8 cellular contexts compared by ENCODE assay signal in the genomic region with DNA sequence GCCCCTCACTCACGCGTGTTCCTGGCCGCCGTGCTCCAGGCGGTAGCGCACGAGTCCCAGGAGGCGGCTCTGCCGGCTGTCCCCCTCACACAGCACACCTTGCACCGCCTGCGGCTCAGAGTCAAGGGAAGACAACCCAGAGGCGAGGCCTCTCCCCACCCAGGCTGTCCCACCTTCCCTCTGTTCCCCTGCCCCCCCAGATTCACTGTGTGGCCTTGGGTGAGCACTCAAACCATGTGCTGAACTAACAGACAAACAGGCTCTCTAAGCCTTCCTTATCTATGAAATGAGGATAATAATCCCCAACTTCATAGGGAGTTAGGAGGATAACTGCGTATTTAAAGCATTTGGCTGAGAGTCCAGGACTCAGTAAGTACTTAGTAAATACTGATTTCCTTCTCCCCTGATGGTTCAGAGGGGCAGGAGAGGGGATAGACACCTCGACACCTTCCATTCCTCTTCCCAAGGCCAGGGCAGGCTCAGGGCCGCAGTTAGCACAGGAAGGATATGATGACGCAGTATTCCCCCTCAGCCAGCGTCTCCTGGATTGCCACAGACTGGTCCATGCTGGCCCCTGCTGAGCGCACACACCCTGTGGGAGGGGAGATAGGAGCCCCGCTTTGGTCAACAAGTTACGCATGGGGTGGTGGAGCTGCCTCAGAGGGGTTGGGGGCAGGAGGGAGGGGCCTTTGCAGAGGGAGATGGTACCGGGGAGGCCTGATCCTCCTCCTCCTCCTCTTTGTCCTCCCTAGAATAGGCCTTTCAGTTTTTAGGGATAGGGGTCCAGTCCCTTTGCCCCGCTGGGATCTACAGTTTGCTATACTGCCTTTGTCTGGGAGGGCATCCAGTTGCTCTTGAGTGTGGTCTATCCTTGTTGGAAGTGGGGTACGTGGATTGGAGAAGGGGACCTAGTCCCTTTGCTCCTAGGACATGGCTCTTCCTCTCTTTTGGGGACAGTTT. TPM values are rescaled to one million over a fixed set of nuclear protein-coding genes. Genes with fewer than 3 reads are reported as not detected.
DNase-seq lines count a peak whose midpoint lies in the region; ATAC-seq and TF ChIP-seq lines count a peak whose summit lies in the region.

No MANE protein-coding gene starts in this region.

- POLR2A ChIA-PET in AG04450 (lab: Yijun Ruan, JAX): interaction anchor here (1.1 kb wide), 1 partner anchor 15 kb away, joined by 4 read pairs; no protein-coding TSS in a partner anchor

- H3K9me3 ChIP-seq in AG04450 (ENCODE audit: control insufficient read depth, insufficient read depth, low read length) (no peaks in the 10 kb centered on the region), SU-DHL-6 (ENCODE audit: insufficient read depth, low read length) (no peaks in the 10 kb centered on the region), esophagus (ENCODE audit: control insufficient read depth in 2 of 2, insufficient read depth in 1 of 2, low read depth in 1 of 2, low read length in 1 of 2) (no peaks in the 10 kb centered on the region), upper lobe of left lung (no peaks in the 10 kb centered on the region)

- TF ChIP-seq CTCF in AG04450 (IDR thresholded peaks at IDR 0.05; ENCODE audit: low read depth, low read length) (no peak), SU-DHL-6 (IDR thresholded peaks at IDR 0.05; ENCODE audit: insufficient read depth, low read length, poor library complexity, severe bottlenecking) (no peak), upper lobe of left lung (IDR thresholded peaks at IDR 0.05) (no peak)

- DNase-seq in AG04450 (ENCODE audit: low read depth, low spot score) (peak; percentile 75), mucosa of gallbladder (ENCODE audit: low spot score) (peak; percentile 57), upper lobe of left lung (peak; percentile 55 to 62)
- DNase-seq in stimulated activated CD4-positive, alpha-beta T cell treated with anti-CD3 and anti-CD28 coated beads, Interleukin-2, amount 100 ng/mL, for 24 hours: no peak
- no peak for DNase-seq in activated CD4-positive, alpha-beta T cell treated with anti-CD3 and anti-CD28 coated beads for 48 hours

- H3F3A ChIP-seq in SU-DHL-6 (ENCODE audit: insufficient read depth): no peaks in the 10 kb centered on the region

- CTCF ChIA-PET in AG04450 (lab: Charles Lee): interaction anchor here (1.1 to 2.1 kb wide), 2 partner anchors 15 to 86 kb away, joined by 3 to 11 read pairs; no protein-coding TSS in a partner anchor

- H3K4me1 ChIP-seq in esophagus (ENCODE audit: control insufficient read depth in 2 of 2, insufficient read depth in 2 of 2, low read length in 1 of 2) (peaks cover 0 to under 1% of the 10 kb centered on the region in 2 donors), upper lobe of left lung (peaks cover 18 to 26% (median 21%) of the 10 kb centered on the region in 4 donors)

- H3K9ac ChIP-seq in SU-DHL-6 (ENCODE audit: low read length): peak overlapping the region; percentile 70

- H3K4me3 ChIP-seq in AG04450 (ENCODE audit: low read depth, low read length) (peak overlapping the region; percentile 96), SU-DHL-6 (ENCODE audit: insufficient read depth, low read length, poor library complexity, severe bottlenecking) (peak overlapping the region; percentile 65), esophagus (ENCODE audit: low read depth in 1 of 2, low read length in 2 of 2) (peak overlapping the region; percentile 30 to 56), upper lobe of left lung (peak overlapping the region; percentile 49 to 72 (median 64))

- TF ChIP-seq POLR2A in upper lobe of left lung (IDR thresholded peaks at IDR 0.05): no peak

- H3K36me3 ChIP-seq in SU-DHL-6 (ENCODE audit: low read length) (no peaks in the 10 kb centered on the region), esophagus (ENCODE audit: control insufficient read depth in 2 of 2, insufficient read depth in 2 of 2, low read length in 1 of 2) (no peaks in the 10 kb centered on the region), upper lobe of left lung (peaks cover 0 to 33% (median 12%) of the 10 kb centered on the region in 4 donors)

- H3K4me2 ChIP-seq in SU-DHL-6 (ENCODE audit: low read depth, low read length, poor library complexity, severe bottlenecking): peak overlapping the region; percentile 63

- no peaks in the 10 kb centered on the region for H3K79me2 ChIP-seq in SU-DHL-6 (ENCODE audit: insufficient read depth, low read length)

- no peak for TF ChIP-seq EP300 in upper lobe of left lung (IDR thresholded peaks at IDR 0.05)

- no peaks in the 10 kb centered on the region for H3K27me3 ChIP-seq in AG04450 (ENCODE audit: control insufficient read depth, insufficient read depth, low read length)
- no peaks in the 10 kb centered on the region for H3K27me3 ChIP-seq in SU-DHL-6 (ENCODE audit: low read length)
- no peaks in the 10 kb centered on the region for H3K27me3 ChIP-seq in esophagus (ENCODE audit: control insufficient read depth in 1 of 2, insufficient read depth in 2 of 2, low read length in 2 of 2)
- no peaks in the 10 kb centered on the region for H3K27me3 ChIP-seq in upper lobe of left lung

- ATAC-seq in GM21515 (IDR thresholded peaks at IDR 0.05; ENCODE audit: unreplicated experiment) (peak; percentile 6), upper lobe of left lung (ENCODE audit: low FRiP score in 2 of 2) (peak; percentile 82 to 91)

- H4K20me1 ChIP-seq in SU-DHL-6 (ENCODE audit: low read depth, low read length): no peaks in the 10 kb centered on the region

- H2AFZ ChIP-seq in SU-DHL-6 (ENCODE audit: low read depth, low read length, severe bottlenecking): no peak overlapping the region

- WGBS in esophagus, 2 donors: 57 to 64% methylated on average over 22 to 23 of the region's 23 CpGs
- whole genome bisulfite sequencing in upper lobe of left lung, 2 donors: 68 to 71% methylated on average over 21 to 22 of the region's 23 CpGs

- H3K27ac ChIP-seq in AG04450 (ENCODE audit: low read depth, low read length): peak overlapping the region; percentile 98
- peak overlapping the region; percentile 37 for H3K27ac ChIP-seq in SU-DHL-6 (ENCODE audit: low read depth, low read length)
- peak overlapping the region; percentile 80 to 86 for H3K27ac ChIP-seq in esophagus (ENCODE audit: low read depth in 2 of 2, low read length in 1 of 2)
- H3K27ac ChIP-seq in upper lobe of left lung: peak overlapping the region; percentile 80 to 93 (median 88)

- H3K9me2 ChIP-seq in SU-DHL-6 (replicated peaks; ENCODE audit: insufficient read depth, low read length): no peaks in the 10 kb centered on the region

RNA-seq across cellular contexts. Expression of a gene that starts 0.8 kb away (rescaled TPM):
- 20.1 and 21.9 TPM in 2 replicates for polyA plus RNA-seq in AG04450 (2011; rRNA removed)
- polyA minus RNA-seq in AG04450 (2011; rRNA and poly(A)+ RNA removed): 26.8 and 28.5 TPM in 2 replicates
- 1 to 10 TPM; 4.4 to 7.4 TPM for polyA plus RNA-seq in esophagus
- total RNA-seq in mucosa of gallbladder: 25.8 TPM
- total RNA-seq in upper lobe of left lung: 100 to 1,000 TPM in 1 of 6 donors, 10 to 100 TPM in 5; 25.8 to 201 (median 44.1) TPM

RNA-seq across cellular contexts. Expression of a gene that starts 43.8 kb away (rescaled TPM):
- 60.0 and 76.1 TPM in 2 replicates for polyA plus RNA-seq in AG04450 (2011; rRNA removed)
- polyA minus RNA-seq in AG04450 (2011; rRNA and poly(A)+ RNA removed): 45.1 and 58.7 TPM in 2 replicates
- polyA plus RNA-seq in esophagus: 10 to 100 TPM; 10.6 to 21.4 TPM
- 39.0 TPM for total RNA-seq in mucosa of gallbladder
- total RNA-seq in upper lobe of left lung: 10 to 100 TPM; 36.5 to 80.7 (median 42.8) TPM

RNA-seq across cellular contexts. Expression of a gene that starts 59.3 kb away (rescaled TPM):
- polyA plus RNA-seq in AG04450 (2011; rRNA removed) (10.0 and 13.5 TPM in 2 replicates), esophagus (10 to 100 TPM in 1 of 2 donors, 1 to 10 TPM in 1; 8.3 to 13.7 TPM)
- 37.2 and 41.7 TPM in 2 replicates for polyA minus RNA-seq in AG04450 (2011; rRNA and poly(A)+ RNA removed)
- total RNA-seq in mucosa of gallbladder (11.2 TPM), upper lobe of left lung (10 to 100 TPM in 5 of 6 donors, 1 to 10 TPM in 1; 9.5 to 25.8 (median 18.6) TPM)

Comparison
In these comparisons a context has a peak if more than half of its experiments do, and no peak if none do; other contexts are left out.
1. DNase-seq: peak in AG04450 (single experiment), mucosa of gallbladder (single experiment) and upper lobe of left lung (2 of 2); none in stimulated activated CD4-positive, alpha-beta T cell treated with anti-CD3 and anti-CD28 coated beads, Interleukin-2, amount 100 ng/mL, for 24 hours (0 of 2) and activated CD4-positive, alpha-beta T cell treated with anti-CD3 and anti-CD28 coated beads for 48 hours (single experiment).
2. H3K27ac ChIP-seq: peak in every context shown above with its lines; median percentile 98 in AG04450; 88 in upper lobe of left lung; 83 in esophagus; 37 in SU-DHL-6.
3. H3K4me3 ChIP-seq: peak in every context shown above with its lines; median percentile 96 in AG04450; 65 in SU-DHL-6; 64 in upper lobe of left lung; 43 in esophagus.